8 cellular contexts compared by ENCODE assay signal in genomic region chr19:33520844-33521479, GRCh38. TPM values are rescaled to one million over a fixed set of nuclear protein-coding genes. Genes with fewer than 3 reads are reported as not detected.
A peak's percentile ranks its signal among the peaks of the same experiment; 100 is the strongest.
DNase-seq lines count a peak whose midpoint lies in the region; ATAC-seq and TF ChIP-seq lines count a peak whose summit lies in the region.

No MANE protein-coding gene starts in this region.

- H3K36me3 ChIP-seq in skeletal muscle tissue (ENCODE audit: control insufficient read depth in 3 of 3, insufficient read depth in 3 of 3, low read length in 3 of 3) = peaks cover 0 to 2% (median 0%) of the 10 kb centered on the region in 3 donors

- H3K36me3 Mint-ChIP-seq in H9 (ENCODE audit: insufficient read depth in 1 of 3, low read depth in 3 of 3) (peaks cover 0 to 2% (median 0%) of the 10 kb centered on the region in 3 experiments; a peak in 1 of 7 replicates), T-cell (no peaks in the 10 kb centered on the region), glutamatergic neuron (ENCODE audit: unreplicated experiment) (no peaks in the 10 kb centered on the region)

- CTCF ChIA-PET in T-cell (lab: Charles Lee) = no interaction called here

- POLR2A ChIA-PET in T-cell (lab: Charles Lee) = no interaction called here

- H3K27ac ChIP-seq in H9 (ENCODE audit: insufficient read length, low read depth, low read length) = no peak overlapping the region
- H3K27ac ChIP-seq in skeletal muscle tissue (ENCODE audit: low read depth, low read length) = peak overlapping the region; percentile 63

- DNase-seq in H9 (no peak), T-cell (no peak), glutamatergic neuron (no peak), medulla oblongata (ENCODE audit: extremely low spot score) (no peak), SKM-1 treated with dmso at 0.1 percent for 144 hours (lab: John Stamatoyannopoulos, UW; ENCODE audit: unreplicated experiment) (no peak)

- H3K23me2 ChIP-seq in H9 (ENCODE audit: insufficient read length, low read depth, low read length, poor library complexity, severe bottlenecking) = peaks cover 13% of the 10 kb centered on the region

- no peak overlapping the region for H2BK12ac ChIP-seq in H9 (ENCODE audit: insufficient read length, low read depth, low read length)

- no peaks in the 10 kb centered on the region for H3K9me3 ChIP-seq in H9 (ENCODE audit: control insufficient read depth, low read depth, low read length)
- no peaks in the 10 kb centered on the region for H3K9me3 ChIP-seq in skeletal muscle tissue (ENCODE audit: control insufficient read depth in 3 of 3, low read length in 3 of 3)

- no peak overlapping the region for H2BK120ac ChIP-seq in H9 (ENCODE audit: low read depth, low read length, poor library complexity, severe bottlenecking)

- peaks cover 4% of the 10 kb centered on the region; the same call in 1 of the 2 replicates for H3K79me2 ChIP-seq in H9 (ENCODE audit: insufficient read depth, low read length)

- WGBS in H9 (ENCODE audit: extremely low coverage, insufficient read length, low lambda C conversion rate) = no CpG with 5 or more reads among the region's 18 CpGs

- H2BK15ac ChIP-seq in H9 (ENCODE audit: low read depth, low read length) = no peak overlapping the region

- H3K9ac ChIP-seq in H9 (ENCODE audit: extremely low read depth, insufficient read length, low read length) = peak overlapping the region; percentile 11
- H3K9ac ChIP-seq in skeletal muscle tissue (ENCODE audit: low read depth in 1 of 3, low read length in 3 of 3) = peak overlapping the region; percentile 73 to 85 (median 81)

- H3K27me3 Mint-ChIP-seq in H9 (ENCODE audit: low read depth) (peaks cover 2% of the 10 kb centered on the region), T-cell (no peaks in the 10 kb centered on the region), glutamatergic neuron (ENCODE audit: unreplicated experiment) (peaks cover 13% of the 10 kb centered on the region)

- peaks cover 0 to 2% of the 10 kb centered on the region in 2 experiments; a peak in 1 of 5 replicates for H3K9me3 Mint-ChIP-seq in H9
- H3K9me3 Mint-ChIP-seq in T-cell = no peaks in the 10 kb centered on the region
- peaks cover 14% of the 10 kb centered on the region for H3K9me3 Mint-ChIP-seq in glutamatergic neuron (ENCODE audit: unreplicated experiment)

- H3K4me3 ChIP-seq in skeletal muscle tissue (ENCODE audit: low read length in 3 of 3) = peak overlapping the region; percentile 85 to 93 (median 86)

- H3T11ph ChIP-seq in H9 (ENCODE audit: low read length) = no peak overlapping the region

- no peak overlapping the region for H3K56ac ChIP-seq in H9 (ENCODE audit: insufficient read length, low read depth, low read length)

- H3K27ac Mint-ChIP-seq in H9 (peak overlapping the region in 1 of 3 experiments; percentile 77; a peak in 1 of 7 replicates), T-cell (peak overlapping the region; percentile 23 to 60), glutamatergic neuron (ENCODE audit: unreplicated experiment) (peak overlapping the region; percentile 82)

- H2BK5ac ChIP-seq in H9 (ENCODE audit: insufficient read length, low read length) = no peak overlapping the region

- TF ChIP-seq CTCF in H9 (conservative IDR thresholded peaks at IDR 0.05) = no peak
- no peak for TF ChIP-seq CTCF in glutamatergic neuron (IDR thresholded peaks at IDR 0.05; ENCODE audit: partially characterized antibody, unreplicated experiment)

- H3K4ac ChIP-seq in H9 (ENCODE audit: low read depth, low read length) = no peak overlapping the region

- H4K20me1 ChIP-seq in H9 (ENCODE audit: control insufficient read depth, insufficient read depth, insufficient read length) = no peaks in the 10 kb centered on the region

- H3K4me2 ChIP-seq in H9 (ENCODE audit: insufficient read depth, insufficient read length, low read length) = peak overlapping the region; percentile 94

- H3K4me3 Mint-ChIP-seq in H9 (peak overlapping the region; percentile 82 to 85), T-cell (peak overlapping the region; percentile 87 to 89 (median 88)), glutamatergic neuron (ENCODE audit: unreplicated experiment) (peak overlapping the region; percentile 96)

- H2AFZ ChIP-seq in H9 (ENCODE audit: low read length) = no peak overlapping the region

- H3K79me1 ChIP-seq in H9 (ENCODE audit: insufficient read depth, low read depth, low read length, poor library complexity, severe bottlenecking) = no peaks in the 10 kb centered on the region

- H3K4me1 ChIP-seq in H9 (ENCODE audit: insufficient read depth, low read length) (no peaks in the 10 kb centered on the region), skeletal muscle tissue (ENCODE audit: control insufficient read depth in 3 of 3, insufficient read depth in 3 of 3, low read length in 3 of 3) (peaks cover 16 to 24% (median 18%) of the 10 kb centered on the region in 3 donors)

- no peak overlapping the region for H4K5ac ChIP-seq in H9 (ENCODE audit: insufficient read length, low read depth, low read length)

- H3K18ac ChIP-seq in H9 (ENCODE audit: insufficient read length, low read depth, low read length) = no peak overlapping the region

- H4K8ac ChIP-seq in H9 (replicated peaks; ENCODE audit: insufficient read length, low read depth, low read length) = no peak overlapping the region

- no peak overlapping the region for H2AK5ac ChIP-seq in H9 (ENCODE audit: insufficient read length, low read length)

- no peak overlapping the region; the same call in 1 of the 2 replicates for H3K14ac ChIP-seq in H9 (ENCODE audit: insufficient read depth, low read length)

- no peak for ATAC-seq in T-cell (replicated peaks in 1 of 4)
- ATAC-seq in HG02763 (IDR thresholded peaks at IDR 0.05; ENCODE audit: unreplicated experiment) = no peak
- ATAC-seq in GM18519 (IDR thresholded peaks at IDR 0.05; ENCODE audit: low FRiP score, unreplicated experiment) = no peak

- H4K91ac ChIP-seq in H9 (ENCODE audit: insufficient read length, low read depth, low read length) = no peak overlapping the region

- H3K23ac ChIP-seq in H9 (ENCODE audit: insufficient read length, low read depth, low read length) = no peak overlapping the region

- peaks cover 15 to 24% of the 10 kb centered on the region in 2 experiments for H3K4me1 Mint-ChIP-seq in H9
- peaks cover 26 to 34% (median 29%) of the 10 kb centered on the region in 3 donors for H3K4me1 Mint-ChIP-seq in T-cell
- H3K4me1 Mint-ChIP-seq in glutamatergic neuron (ENCODE audit: low read depth, unreplicated experiment) = peaks cover 47% of the 10 kb centered on the region

- no peak overlapping the region for H2BK20ac ChIP-seq in H9 (ENCODE audit: low read depth, low read length, poor library complexity, severe bottlenecking)

- H3K27me3 ChIP-seq in H9 (ENCODE audit: insufficient read depth, low read length) = no peaks in the 10 kb centered on the region
- H3K27me3 ChIP-seq in skeletal muscle tissue (ENCODE audit: control insufficient read depth in 3 of 3, insufficient read depth in 3 of 3, low read length in 3 of 3) = no peaks in the 10 kb centered on the region

RNA-seq across cellular contexts. Expression of gene PEPD, which starts 0.6 kb away (rescaled TPM):
- total RNA-seq in H9 (2021) (52.2 and 52.8 TPM in 2 replicates), T-cell (10 to 100 TPM; 23.5 to 38.8 (median 31.8) TPM), glutamatergic neuron (ENCODE audit: unreplicated experiment) (93.3 TPM), skeletal muscle tissue (24.0 TPM)
